ENCODE assay signal across 11 cellular contexts in the genomic region with DNA sequence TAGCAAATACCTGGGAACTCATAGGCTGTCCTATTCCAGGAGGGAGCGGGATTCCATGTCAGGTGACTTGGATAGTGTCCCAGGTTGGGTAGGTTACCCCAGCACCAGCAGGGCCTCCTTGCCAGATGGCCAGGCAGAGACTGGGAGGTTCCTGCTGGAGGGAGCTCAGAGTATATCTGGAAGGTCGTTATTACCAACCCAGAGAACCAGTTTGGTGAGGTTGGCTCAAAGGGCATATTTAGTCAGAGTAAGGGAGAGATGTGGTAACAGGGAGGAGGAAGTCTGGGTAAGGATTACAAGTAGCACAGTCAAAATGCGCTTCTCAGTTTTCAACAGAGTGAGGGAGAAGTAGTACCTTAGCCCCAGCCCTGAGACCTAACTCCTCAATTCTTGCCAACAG. TPM values are rescaled to one million over a fixed set of nuclear protein-coding genes. Genes with fewer than 3 reads are reported as not detected.
DNase-seq lines count a peak whose midpoint lies in the region; ATAC-seq lines count a peak whose summit lies in the region.
"Had no signal": no experiment of that assay in that cellular context is flagged by ENCODE, and none has a peak within 500 bp of the region (broad histone marks: within the 10 kb centered on the region; RNA-seq: fewer than 3 reads in every experiment).

No MANE protein-coding gene starts in this region.

- peak; percentile 84 for DNase-seq in NCI-H2171 treated with DMSO at 0.1 percent for 48 hours (lab: John Stamatoyannopoulos, UW)
- peak; percentile 34 for DNase-seq in renal cortical epithelial cell (ENCODE audit: low read depth)
- DNase-seq in NCI-H1105 (lab: John Stamatoyannopoulos, UW): no peak
- DNase-seq in head of caudate nucleus: no peak
- no peak for DNase-seq in SJCRH30
- DNase-seq: activated naive CD4-positive, alpha-beta T cell treated with Interleukin-2 at 50 U/mL for 16 hours; effector memory CD8-positive, alpha-beta T cell; posterior cingulate gyrus had no signal

- H3K4me3 ChIP-seq in SJCRH30: no peak overlapping the region

- intact Hi-C loops in head of caudate nucleus (cut with DNase I): no loop called here

- no peaks in the 10 kb centered on the region for H3K36me3 ChIP-seq in SJCRH30

- no peaks in the 10 kb centered on the region for H3K9me3 ChIP-seq in SJCRH30 (replicated peaks)

- no peak overlapping the region for H3K27ac ChIP-seq in SJCRH30

- no peaks in the 10 kb centered on the region for H3K4me1 ChIP-seq in SJCRH30

- peak; percentile 31 for ATAC-seq in HG03432 (IDR thresholded peaks at IDR 0.05; ENCODE audit: unreplicated experiment)
- ATAC-seq in esophagus mucosa: peak; percentile 97
- no peak for ATAC-seq in GM19395 (IDR thresholded peaks at IDR 0.05; ENCODE audit: unreplicated experiment)
- ATAC-seq: effector memory CD8-positive, alpha-beta T cell had no signal

- no peaks in the 10 kb centered on the region for H3K27me3 ChIP-seq in SJCRH30

RNA-seq across cellular contexts. Expression of a gene that starts 53.3 kb away (rescaled TPM):
- 23.8 TPM for total RNA-seq in esophagus mucosa
- 1.7 and 6.4 TPM in 2 replicates for total RNA-seq in renal cortical epithelial cell
- 3.3 and 3.4 TPM in 2 replicates for total RNA-seq in SJCRH30 (2014; rRNA removed; shearing (Covaris generic))

Comparison
In these comparisons a context has a peak if more than half of its experiments do, and no peak if none do; other contexts are left out.
1. DNase-seq: peak in NCI-H2171 treated with DMSO at 0.1 percent for 48 hours (single experiment) and renal cortical epithelial cell (single experiment); none in NCI-H1105 (single experiment), head of caudate nucleus (0 of 42) and SJCRH30 (0 of 2).